ENCODE assay signal across 26 cellular contexts in the genomic region with DNA sequence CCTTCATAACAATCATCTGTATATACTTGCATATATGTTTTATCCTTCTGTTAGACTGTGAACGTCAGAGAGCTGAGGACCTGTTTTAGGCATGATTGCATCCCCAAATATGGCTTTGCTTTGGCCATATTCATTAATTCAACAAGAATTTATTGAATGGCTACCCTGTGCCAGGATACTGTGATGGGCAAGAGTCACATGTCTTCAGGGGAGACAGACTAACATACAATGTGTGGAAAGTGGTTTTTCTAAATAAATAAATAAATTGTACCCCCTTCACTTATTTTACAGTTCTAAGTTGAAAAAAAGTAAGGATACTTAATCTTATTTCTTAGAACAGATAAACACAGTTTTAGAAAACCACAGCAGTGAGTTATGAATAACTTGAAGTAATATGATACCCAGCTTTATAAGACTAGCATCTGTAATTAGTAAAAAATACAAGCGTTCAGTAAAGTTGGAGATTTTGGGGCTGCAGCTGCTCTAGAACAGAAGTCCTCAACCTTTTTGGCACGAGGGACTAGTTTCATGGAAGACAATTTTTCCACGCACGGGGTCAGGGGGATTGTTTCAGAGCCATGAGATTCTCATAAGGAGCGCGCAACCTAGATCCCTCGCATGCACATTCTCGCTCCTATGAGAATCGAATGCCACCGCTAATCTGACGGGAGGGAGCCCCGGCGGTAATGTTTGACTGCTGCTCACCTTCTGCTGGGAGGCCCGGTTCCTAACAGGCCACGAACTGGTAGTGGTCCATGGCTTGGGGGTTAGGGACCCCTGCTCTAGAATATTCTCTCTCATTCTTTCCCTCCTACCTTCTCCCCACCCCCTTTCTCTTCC.
"Had no signal": no experiment of that assay in that cellular context is flagged by ENCODE, and none has a peak within 500 bp of the region (broad histone marks: within the 10 kb centered on the region; RNA-seq: fewer than 3 reads in every experiment).

No MANE protein-coding gene starts in this region.

- H3K4me2 ChIP-seq: hepatocyte had no signal

- H3K9me3 Mint-ChIP-seq: dendritic cell treated with granulocyte-macrophage colony-stimulating factor and Interleukin-4, amounts not matched to agents 40 ng/mL and 50 ng/mL, for 4 days; endodermal cell; natural killer cell treated with Interleukin-12 subunit alpha and Interleukin-12 subunit beta and Interleukin-15 and Interleukin-18, amount 100 ng/mL, for 72 hours; type B pancreatic cell had no signal

- H3K4me3 ChIP-seq: colonic mucosa, gastroesophageal sphincter, heart left ventricle, hepatocyte, lung, pancreas, right lobe of liver, stomach, testis, tibial artery had no signal

- H3K4me1 ChIP-seq: colonic mucosa, foreskin keratinocyte, gastroesophageal sphincter, heart left ventricle, pancreas, right lobe of liver, stomach, testis, tibial artery had no signal

- H2AFZ ChIP-seq: hepatocyte had no signal

- DNase-seq: colonic mucosa; effector CD8-positive, alpha-beta T cell; endodermal cell; foreskin keratinocyte; heart left ventricle; kidney; naive B cell; occipital lobe; pancreas; retina; right lobe of liver; stimulated activated CD4-positive, alpha-beta T cell treated with anti-CD3 and anti-CD28 coated beads, Interleukin-2, amount 100 ng/mL, for 24 hours; stimulated activated CD4-positive, alpha-beta T cell treated with anti-CD3 and anti-CD28 coated beads, Interleukin-4, amount 100 ng/mL, for 24 hours; stimulated activated naive CD4-positive, alpha-beta T cell treated with Interleukin-2 at 50 U/mL for 16 hours; stomach; testis; tibial artery had no signal

- H3K27me3 ChIP-seq: colonic mucosa, foreskin keratinocyte, gastroesophageal sphincter, heart left ventricle, hepatocyte, right lobe of liver, testis, tibial artery had no signal

- H3K36me3 ChIP-seq: colonic mucosa, gastroesophageal sphincter, heart left ventricle, pancreas, right lobe of liver, stomach, tibial artery had no signal

- H3K27ac Mint-ChIP-seq: dendritic cell treated with granulocyte-macrophage colony-stimulating factor and Interleukin-4, amounts not matched to agents 40 ng/mL and 50 ng/mL, for 4 days; endodermal cell; memory B cell; naive B cell; natural killer cell treated with Interleukin-12 subunit alpha and Interleukin-12 subunit beta and Interleukin-15 and Interleukin-18, amount 100 ng/mL, for 72 hours; stimulated activated effector memory CD8-positive, alpha-beta T cell treated with anti-CD3 and anti-CD28 coated beads, Interleukin-12 subunit alpha, Interleukin-12 subunit beta, amount 100 ng/mL, for 72 hours; type B pancreatic cell had no signal

- H3K4me3 Mint-ChIP-seq: dendritic cell treated with granulocyte-macrophage colony-stimulating factor and Interleukin-4, amounts not matched to agents 40 ng/mL and 50 ng/mL, for 4 days; endodermal cell; memory B cell; natural killer cell treated with Interleukin-12 subunit alpha and Interleukin-12 subunit beta and Interleukin-15 and Interleukin-18, amount 100 ng/mL, for 72 hours; stimulated activated effector memory CD8-positive, alpha-beta T cell treated with anti-CD3 and anti-CD28 coated beads, Interleukin-12 subunit alpha, Interleukin-12 subunit beta, amount 100 ng/mL, for 72 hours; type B pancreatic cell had no signal

- H3K27ac ChIP-seq: colonic mucosa, epithelial cell of prostate, foreskin keratinocyte, gastroesophageal sphincter, heart left ventricle, hepatocyte, pancreas, right lobe of liver, stomach, testis, tibial artery had no signal

- FAIRE-seq: kidney, pancreas had no signal

- H3K27me3 Mint-ChIP-seq: dendritic cell treated with granulocyte-macrophage colony-stimulating factor and Interleukin-4, amounts not matched to agents 40 ng/mL and 50 ng/mL, for 4 days; memory B cell; natural killer cell treated with Interleukin-12 subunit alpha and Interleukin-12 subunit beta and Interleukin-15 and Interleukin-18, amount 100 ng/mL, for 72 hours had no signal

- H3K79me2 ChIP-seq: hepatocyte had no signal

- H3K9me3 ChIP-seq: colonic mucosa, gastroesophageal sphincter, heart left ventricle, pancreas, right lobe of liver, stomach, testis, tibial artery had no signal

- H3K36me3 Mint-ChIP-seq: natural killer cell treated with Interleukin-12 subunit alpha and Interleukin-12 subunit beta and Interleukin-15 and Interleukin-18, amount 100 ng/mL, for 72 hours; stimulated activated effector memory CD8-positive, alpha-beta T cell treated with anti-CD3 and anti-CD28 coated beads, Interleukin-12 subunit alpha, Interleukin-12 subunit beta, amount 100 ng/mL, for 72 hours had no signal

- H3K4me1 Mint-ChIP-seq: memory B cell, naive B cell had no signal
